In genomic region chr11:122516686-122517085, GRCh38 we compare ENCODE assay signal across 19 cellular contexts.
A peak's percentile ranks its signal among the peaks of the same experiment; 100 is the strongest.
DNase-seq lines count a peak whose midpoint lies in the region; ATAC-seq, FAIRE-seq and TF ChIP-seq lines count a peak whose summit lies in the region.
"Had no signal": no experiment of that assay in that cellular context is flagged by ENCODE, and none has a peak within 500 bp of the region (broad histone marks: within the 10 kb centered on the region; RNA-seq: fewer than 3 reads in every experiment).

No MANE protein-coding gene starts in this region.

- no peaks in the 10 kb centered on the region for H3K27me3 ChIP-seq in left lung
- H3K27me3 ChIP-seq: SJSA1 had no signal

- peak; percentile 98 for FAIRE-seq in endometrium (lab: Jason Lieb, UNC)

- H3K9me3 ChIP-seq in left lung = no peaks in the 10 kb centered on the region
- H3K9me3 ChIP-seq: SJSA1 had no signal

- intact Hi-C loops in left lung (cut with DNase I) = no loop called here

- TF ChIP-seq CTCF in AG09319 (IDR thresholded peaks at IDR 0.05; ENCODE audit: low read depth, low read length) = no peak
- no peak for TF ChIP-seq CTCF in left lung (IDR thresholded peaks at IDR 0.05)

- no peak overlapping the region for H3K27ac ChIP-seq in left lung
- H3K27ac ChIP-seq: SJSA1 had no signal

- H3K36me3 ChIP-seq in left lung = no peaks in the 10 kb centered on the region
- H3K36me3 ChIP-seq: SJSA1 had no signal

- DNase-seq in AG09319 (ENCODE audit: extremely low read depth, low read depth) (peak; percentile 4), EH (ENCODE audit: low read depth) (peak; percentile 25), SK-N-DZ (ENCODE audit: low spot score) (peak; percentile 1), NOMO-1 treated with DMSO at 0.1 percent for 48 hours (lab: John Stamatoyannopoulos, UW; ENCODE audit: unreplicated experiment) (no peak), NCI-H128 (lab: John Stamatoyannopoulos, UW; ENCODE audit: unreplicated experiment) (no peak), left lung (no peak), NCI-H2171 (lab: John Stamatoyannopoulos, UW) (no peak)
- DNase-seq: AML-193; C1 segment of cervical spinal cord; CD8-positive, alpha-beta T cell; Kasumi-1; NCI-H1417; NCI-H1694 treated with DMSO at 0.1 percent for 48 hours; NCI-H510A; SW 1271; T-helper 17 cell had no signal

- H3K4me1 ChIP-seq in left lung = no peaks in the 10 kb centered on the region
- H3K4me1 ChIP-seq: SJSA1 had no signal

- H3K4me3 ChIP-seq in left lung = no peak overlapping the region
- H3K4me3 ChIP-seq: SJSA1 had no signal

- no peak for ATAC-seq in left lung
- ATAC-seq: CD8-positive, alpha-beta T cell; Right ventricle myocardium inferior; T-helper 17 cell had no signal

Comparison
In these comparisons a context has a peak if more than half of its experiments do, and no peak if none do; other contexts are left out.
1. DNase-seq: peak in AG09319 (single experiment), EH (single experiment) and SK-N-DZ (single experiment); none in NOMO-1 treated with DMSO at 0.1 percent for 48 hours (single experiment), NCI-H128 (single experiment), left lung (0 of 2) and NCI-H2171 (single experiment).